In the genomic region with DNA sequence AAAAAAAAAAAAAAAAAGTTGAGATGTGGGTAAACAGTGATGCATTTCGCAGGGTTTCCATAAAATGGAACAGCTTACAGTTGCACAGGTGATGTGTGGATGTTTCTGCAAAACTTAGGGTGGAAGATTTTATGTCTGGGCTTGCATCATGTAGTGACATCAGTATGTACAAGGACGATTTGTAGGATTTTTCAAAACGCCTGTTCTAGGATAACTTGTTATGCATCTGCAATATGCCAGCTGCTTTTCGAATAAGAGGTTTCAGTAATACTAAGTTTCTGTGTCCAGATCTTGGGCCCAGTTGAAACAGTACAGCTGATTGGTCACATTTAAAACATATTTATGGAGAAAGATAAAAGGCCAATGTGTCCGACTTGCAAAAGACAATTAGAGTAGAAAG, we compare ENCODE assay signal across 8 cellular contexts. TPM values are rescaled to one million over a fixed set of nuclear protein-coding genes. Genes with fewer than 3 reads are reported as not detected.
DNase-seq lines count a peak whose midpoint lies in the region; ATAC-seq and TF ChIP-seq lines count a peak whose summit lies in the region.

No MANE protein-coding gene starts in this region.

- TF ChIP-seq POLR2A in heart left ventricle (IDR thresholded peaks at IDR 0.05), result no peak

- H2AFZ ChIP-seq in fibroblast of lung (ENCODE audit: low read length), result no peak overlapping the region

- peak overlapping the region in 9 of 12 donors; percentile 2 to 97 (median 95) for H3K27ac ChIP-seq in heart left ventricle
- no peak overlapping the region for H3K27ac ChIP-seq in fibroblast of lung (ENCODE audit: insufficient read depth, low read length)
- H3K27ac ChIP-seq in rectal smooth muscle tissue (ENCODE audit: low read depth, low read length), result no peak overlapping the region

- H3K4me1 ChIP-seq in heart left ventricle (peaks cover 0 to 52% (median 33%) of the 10 kb centered on the region in 12 donors), fibroblast of lung (ENCODE audit: control insufficient read depth, extremely low read depth, insufficient read depth, low read length) (peaks cover 2% of the 10 kb centered on the region), rectal smooth muscle tissue (ENCODE audit: control insufficient read depth, insufficient read depth, low read length) (peaks cover 4% of the 10 kb centered on the region)

- TF ChIP-seq CTCF in heart left ventricle (IDR thresholded peaks at IDR 0.05) (no peak), fibroblast of lung (conservative IDR thresholded peaks at IDR 0.05 in 1 of 2, IDR thresholded peaks at IDR 0.05 in 1 of 2; ENCODE audit: low read depth in 1 of 2, low read length in 2 of 2) (no peak)

- H3K9me3 ChIP-seq in heart left ventricle (no peaks in the 10 kb centered on the region), fibroblast of lung (ENCODE audit: control insufficient read depth, insufficient read depth, low read depth, low read length) (no peaks in the 10 kb centered on the region)

- H3K79me2 ChIP-seq in fibroblast of lung (ENCODE audit: control insufficient read depth, insufficient read depth, low read length), result no peaks in the 10 kb centered on the region

- in situ Hi-C loops in SK-MEL-5 (cut with HindIII; ENCODE audit: low pct_unique_long_range_greater_than_20kb, low sequenced_read_pairs), result no loop called here

- WGBS in heart left ventricle, 4 donors, result 3% methylated on average over 5 of the region's 5 CpGs

- DNase-seq in heart left ventricle (no peak), left cardiac atrium (no peak), SK-MEL-5 (ENCODE audit: low read depth, low spot score) (peak; percentile 37), fibroblast of lung (ENCODE audit: low read depth in 2 of 2) (peak; percentile 42 to 66), AML-193 (lab: John Stamatoyannopoulos, UW) (no peak), DMS153 (lab: John Stamatoyannopoulos, UW) (no peak), NCI-H2107 (lab: John Stamatoyannopoulos, UW) (no peak)

- no peaks in the 10 kb centered on the region for H3K36me3 ChIP-seq in heart left ventricle
- no peaks in the 10 kb centered on the region for H3K36me3 ChIP-seq in fibroblast of lung (ENCODE audit: control insufficient read depth, insufficient read depth, low read length)
- no peaks in the 10 kb centered on the region for H3K36me3 ChIP-seq in rectal smooth muscle tissue (ENCODE audit: control insufficient read depth, insufficient read depth, low read length)

- H3K4me2 ChIP-seq in fibroblast of lung (ENCODE audit: extremely low read depth, insufficient read depth, low read length), result peak overlapping the region; percentile 67

- H3K4me3 ChIP-seq in heart left ventricle (peak overlapping the region; percentile 62 to 95 (median 86)), fibroblast of lung (replicated peaks in 1 of 4; ENCODE audit: control extremely low read depth in 1 of 4, insufficient read depth in 1 of 4, low read depth in 3 of 4, low read length in 4 of 4) (peak overlapping the region; percentile 34 to 94 (median 69)), rectal smooth muscle tissue (ENCODE audit: low read length) (peak overlapping the region; percentile 96)

- intact Hi-C loops in heart left ventricle (cut with DNase I) (loop anchor here in 2 of 10 donors (5.0 to 10.0 kb wide), 3 partner anchors 36 to 396 kb away; a partner anchor contains a TSS), left cardiac atrium (cut with DNase I) (no loop called here)

- H3K9ac ChIP-seq in fibroblast of lung (ENCODE audit: insufficient read depth, low read length), result peak overlapping the region; percentile 9
- no peak overlapping the region for H3K9ac ChIP-seq in rectal smooth muscle tissue (ENCODE audit: low read length)

- ATAC-seq in heart left ventricle (no peak), left cardiac atrium (no peak)

- H3K27me3 ChIP-seq in heart left ventricle, result no peaks in the 10 kb centered on the region
- no peaks in the 10 kb centered on the region for H3K27me3 ChIP-seq in fibroblast of lung (ENCODE audit: control insufficient read depth, insufficient read depth, low read length)
- no peaks in the 10 kb centered on the region for H3K27me3 ChIP-seq in rectal smooth muscle tissue (ENCODE audit: control insufficient read depth, insufficient read depth, low read length)

- H4K20me1 ChIP-seq in fibroblast of lung (ENCODE audit: control insufficient read depth, extremely low read depth, insufficient read depth, low read length), result no peaks in the 10 kb centered on the region

RNA-seq across cellular contexts. Expression of a gene that starts 1.2 kb away (rescaled TPM):
- 10 to 100 TPM; 21.2 to 49.0 (median 43.6) TPM for total RNA-seq in heart left ventricle
- polyA plus RNA-seq in heart left ventricle, result 1 to 10 TPM; 3.6 to 4.7 TPM
- 10 to 100 TPM; 33.0 TPM for total RNA-seq in left cardiac atrium
- total RNA-seq in SK-MEL-5 (2014; rRNA removed; shearing (Covaris generic)), result 15.7 and 19.5 TPM in 2 replicates
- 4.6 and 12.6 TPM in 2 replicates for polyA plus RNA-seq in SK-MEL-5 (2015; cell fraction: cytosol; rRNA removed)
- 18.6 and 27.6 TPM in 2 replicates for polyA plus RNA-seq in SK-MEL-5 (2015; cell fraction: nucleus; rRNA removed)
- total RNA-seq in fibroblast of lung, result 18.0 and 22.3 TPM in 2 replicates
- 5.3 and 6.0 TPM in 2 replicates for polyA plus RNA-seq in fibroblast of lung
- polyA plus RNA-seq in fibroblast of lung (2012), result 5.2 and 6.1 TPM in 2 replicates
- 5.2 and 5.7 TPM in 2 replicates for polyA minus RNA-seq in fibroblast of lung (ENCODE audit: low replicate concordance)

Comparison
In these comparisons a context has a peak if more than half of its experiments do, and no peak if none do; other contexts are left out.
1. DNase-seq: peak in SK-MEL-5 (single experiment) and fibroblast of lung (2 of 2); none in heart left ventricle (0 of 5), left cardiac atrium (single experiment), AML-193 (0 of 2), DMS153 (single experiment) and NCI-H2107 (single experiment).
2. H3K27ac ChIP-seq: peak in heart left ventricle (9 of 12); none in fibroblast of lung (single experiment) and rectal smooth muscle tissue (single experiment).
3. Peak in every context shown above with its lines, with median percentiles within 50 percentile points of each other: H3K4me3 ChIP-seq.